In genomic region chr2:40344364-40344763, GRCh38 we compare ENCODE assay signal across 16 cellular contexts.
"Had no signal": no experiment of that assay in that cellular context is flagged by ENCODE, and none has a peak within 500 bp of the region (broad histone marks: within the 10 kb centered on the region; RNA-seq: fewer than 3 reads in every experiment).

No MANE protein-coding gene starts in this region.

- H3K36me3 ChIP-seq: breast epithelium, neural progenitor cell, pancreas had no signal

- H3K27me3 ChIP-seq: breast epithelium, foreskin keratinocyte, neural progenitor cell, pancreas had no signal

- H3K27ac ChIP-seq: breast epithelium, foreskin keratinocyte, neural progenitor cell, pancreas had no signal

- H3K4me1 ChIP-seq: breast epithelium, foreskin keratinocyte, neural progenitor cell, pancreas had no signal

- H3K9ac ChIP-seq: neural progenitor cell, SK-N-SH had no signal

- DNase-seq: activated CD4-positive, CD25-positive, alpha-beta regulatory T cell treated with anti-CD3 and anti-CD28 coated beads, Interleukin-2, amount 50 U/mL, for 72 hours; activated naive CD4-positive, alpha-beta T cell; activated naive CD8-positive, alpha-beta T cell treated with anti-CD3 and anti-CD28 coated beads, Interleukin-2, amount 10 ng/mL, durations not matched to agents 7 days and 5 days; activated T-cell treated with anti-CD3 and anti-CD28 coated beads for 4 hours; anterior cingulate cortex; foreskin keratinocyte; naive B cell; pancreas; SK-N-SH; stimulated activated CD4-positive, alpha-beta T cell treated with anti-CD3 and anti-CD28 coated beads, Interleukin-4, amount 100 ng/mL, for 1 hour; stimulated activated naive B cell treated with anti-CD40 and anti-IgM and Interleukin-4, amounts not matched to agents 10 μg/mL and 1 μg/mL and 100 μg/mL, for 72 hours; T-cell; T-helper 9 cell had no signal

- FAIRE-seq: colon, pancreas had no signal

- H3K9me3 ChIP-seq: breast epithelium, pancreas, SK-N-SH had no signal

- H3K4me3 ChIP-seq: breast epithelium, neural progenitor cell, pancreas had no signal
